In the genomic region with DNA sequence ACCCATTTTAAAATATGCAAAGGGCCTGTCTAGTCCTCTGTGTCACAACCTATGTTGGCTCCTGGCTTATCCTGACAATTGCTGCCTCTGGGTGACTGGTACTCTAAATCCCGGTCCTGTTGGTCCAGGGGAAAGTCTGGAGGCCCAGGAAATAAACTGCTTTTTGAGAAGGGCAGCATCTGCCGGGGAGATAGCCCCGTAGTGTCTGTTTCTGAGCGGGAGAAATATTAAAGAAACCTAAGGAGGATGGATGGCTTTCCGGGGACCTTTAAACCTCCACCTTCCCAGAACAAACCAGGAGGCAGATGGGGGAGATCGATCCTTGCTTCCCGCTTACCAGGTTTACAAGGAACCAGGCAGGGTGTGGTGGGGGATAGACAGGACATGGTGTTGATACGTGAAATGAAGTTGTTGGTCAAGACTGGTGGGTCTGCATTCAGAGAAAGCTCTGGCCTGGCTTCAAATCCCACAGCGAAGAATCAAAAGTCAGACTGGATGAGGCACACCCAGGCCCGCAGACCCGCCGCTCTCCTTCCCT, we compare ENCODE assay signal across 6 cellular contexts. TPM values are rescaled to one million over a fixed set of nuclear protein-coding genes. Genes with fewer than 3 reads are reported as not detected.
DNase-seq lines count a peak whose midpoint lies in the region; TF ChIP-seq lines count a peak whose summit lies in the region.

No MANE protein-coding gene starts in this region.

- TF ChIP-seq POLR2A in Peyer's patch (IDR thresholded peaks at IDR 0.05) = no peak
- TF ChIP-seq POLR2A in erythroblast (IDR thresholded peaks at IDR 0.05; ENCODE audit: low read length) = no peak

- no peaks in the 10 kb centered on the region for H3K27me3 ChIP-seq in Peyer's patch

- TF ChIP-seq CTCF in Peyer's patch (IDR thresholded peaks at IDR 0.05) = no peak

- H3K4me3 ChIP-seq in Peyer's patch = peak overlapping the region; percentile 45 to 70 (median 58)
- H3K4me3 ChIP-seq in skeletal muscle cell (ENCODE audit: low read depth, low read length) = peak overlapping the region; percentile 63

- no peaks in the 10 kb centered on the region for H3K36me3 ChIP-seq in Peyer's patch

- peak overlapping the region; percentile 76 to 96 (median 88) for H3K27ac ChIP-seq in Peyer's patch

- H3K4me1 ChIP-seq in Peyer's patch = peaks cover 0 to 6% (median 2%) of the 10 kb centered on the region in 4 donors

- no peak for DNase-seq in Peyer's patch
- peak; percentile 45 for DNase-seq in erythroblast (lab: John Stamatoyannopoulos, UW)
- DNase-seq in skeletal muscle cell (ENCODE audit: low read depth) = no peak
- no peak for DNase-seq in stimulated activated CD4-positive, alpha-beta T cell treated with anti-CD3 and anti-CD28 coated beads, Interleukin-15, amount 100 ng/mL, for 24 hours
- DNase-seq in NCI-H1694 treated with DMSO at 0.1 percent for 48 hours (lab: John Stamatoyannopoulos, UW) = no peak
- no peak for DNase-seq in SK-N-DZ (ENCODE audit: low spot score)

- no peaks in the 10 kb centered on the region for H3K9me3 ChIP-seq in Peyer's patch

RNA-seq across cellular contexts. Expression of gene HOXB2, which starts 3.8 kb away (rescaled TPM):
- total RNA-seq in Peyer's patch = 1 to 10 TPM; 1.4 to 9.6 (median 4.1) TPM
- 0.09 TPM in 1 of 2 replicates, not detected in the other for polyA plus RNA-seq in SK-N-DZ (2014; cell fraction: cytosol; rRNA removed)
- 0.85 TPM in 1 of 2 replicates, not detected in the other for polyA plus RNA-seq in SK-N-DZ (2014; cell fraction: nucleus; rRNA removed)

RNA-seq across cellular contexts. Expression of gene HOXB1, which starts 10.3 kb away (rescaled TPM):
- not detected for total RNA-seq in Peyer's patch
- polyA plus RNA-seq in SK-N-DZ (2014; cell fraction: cytosol; rRNA removed) = not detected in 2 replicates
- polyA plus RNA-seq in SK-N-DZ (2014; cell fraction: nucleus; rRNA removed) = not detected in 2 replicates

RNA-seq across cellular contexts. Expression of gene HOXB4, which starts 37.0 kb away (rescaled TPM):
- total RNA-seq in Peyer's patch = 1 to 10 TPM; 1.8 to 6.6 (median 5.1) TPM
- polyA plus RNA-seq in SK-N-DZ (2014; cell fraction: cytosol; rRNA removed) = not detected in 2 replicates
- not detected in 2 replicates for polyA plus RNA-seq in SK-N-DZ (2014; cell fraction: nucleus; rRNA removed)

RNA-seq across cellular contexts. Expression of gene HOXB3, which starts 48.9 kb away (rescaled TPM):
- 10 to 100 TPM; 37.0 to 89.3 (median 65.4) TPM for total RNA-seq in Peyer's patch
- not detected in 2 replicates for polyA plus RNA-seq in SK-N-DZ (2014; cell fraction: cytosol; rRNA removed)
- not detected in 2 replicates for polyA plus RNA-seq in SK-N-DZ (2014; cell fraction: nucleus; rRNA removed)

RNA-seq across cellular contexts. Expression of gene HOXB5, which starts 52.5 kb away (rescaled TPM):
- total RNA-seq in Peyer's patch = 10 to 100 TPM in 3 of 4 donors, 1 to 10 TPM in 1; 7.7 to 22.5 (median 15.0) TPM
- not detected in 2 replicates for polyA plus RNA-seq in SK-N-DZ (2014; cell fraction: cytosol; rRNA removed)
- not detected in 2 replicates for polyA plus RNA-seq in SK-N-DZ (2014; cell fraction: nucleus; rRNA removed)

Comparison
In these comparisons a context has a peak if more than half of its experiments do, and no peak if none do; other contexts are left out.
1. DNase-seq: peak in erythroblast (2 of 2); none in Peyer's patch (0 of 3), skeletal muscle cell (single experiment), stimulated activated CD4-positive, alpha-beta T cell treated with anti-CD3 and anti-CD28 coated beads, Interleukin-15, amount 100 ng/mL, for 24 hours (single experiment), NCI-H1694 treated with DMSO at 0.1 percent for 48 hours (single experiment) and SK-N-DZ (single experiment).